Comparison of ENCODE assay signal across 8 cellular contexts in the genomic region with DNA sequence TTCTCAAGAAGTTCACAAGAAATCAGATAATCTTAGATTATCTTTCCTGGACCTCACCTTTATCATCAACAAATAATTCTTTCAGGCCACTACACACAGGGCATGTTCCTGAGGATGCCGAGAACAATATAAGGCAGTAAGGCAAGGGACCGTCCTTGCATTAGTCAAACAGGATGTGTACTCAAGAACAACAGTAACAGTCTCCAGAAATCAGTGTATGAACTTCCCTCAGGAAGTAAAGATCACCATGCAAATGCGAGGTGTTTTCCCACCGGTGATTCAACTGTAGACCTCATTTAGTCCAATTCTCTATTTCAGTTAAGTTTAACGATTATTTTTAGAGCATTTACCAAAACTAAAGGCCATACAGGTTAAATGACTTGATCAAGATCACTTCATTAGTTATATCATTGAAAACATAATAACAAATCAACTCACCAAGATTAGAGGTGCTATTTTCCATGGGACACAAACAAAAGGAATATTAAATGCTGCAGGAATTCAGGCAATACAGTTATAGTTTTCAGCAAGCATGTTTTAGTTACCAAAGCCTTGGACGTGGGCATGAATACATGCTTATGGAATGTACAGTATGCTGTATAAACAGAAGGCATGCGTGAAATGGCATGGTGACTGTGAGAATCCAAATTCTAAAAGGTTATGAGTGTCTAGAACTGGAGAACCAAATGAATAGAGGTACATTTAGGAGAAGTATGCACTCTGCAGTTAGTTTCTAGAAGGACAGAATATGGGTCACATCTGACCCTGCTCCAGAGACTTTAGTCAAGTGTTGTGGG.
A peak's percentile ranks its signal among the peaks of the same experiment; 100 is the strongest.
DNase-seq lines count a peak whose midpoint lies in the region; ATAC-seq and TF ChIP-seq lines count a peak whose summit lies in the region.

No MANE protein-coding gene starts in this region.

- H3K36me3 ChIP-seq in BLaER1 treated with 17β-estradiol and CSF1 and Interleukin-3, amounts not matched to agents 10 nM and 100 nM: no peaks in the 10 kb centered on the region
- no peaks in the 10 kb centered on the region for H3K36me3 ChIP-seq in Karpas-422 (ENCODE audit: insufficient read depth, low read length)

- TF ChIP-seq CTCF in Calu3 (IDR thresholded peaks at IDR 0.05; ENCODE audit: unreplicated experiment): no peak

- H3K36me3 Mint-ChIP-seq in Calu3 (ENCODE audit: insufficient read depth, unreplicated experiment): no peaks in the 10 kb centered on the region

- H2AFZ ChIP-seq in Karpas-422 (ENCODE audit: low read length): no peak overlapping the region

- intact Hi-C loops in Calu3 (cut with micrococcal nuclease; ENCODE audit: unreplicated experiment): no loop called here

- H3K27me3 Mint-ChIP-seq in Calu3 (ENCODE audit: unreplicated experiment): peaks cover 31% of the 10 kb centered on the region

- H3K9me3 ChIP-seq in BLaER1 treated with 17β-estradiol and CSF1 and Interleukin-3, amounts not matched to agents 10 nM and 100 nM (replicated peaks in 1 of 11): no peaks in the 10 kb centered on the region
- no peaks in the 10 kb centered on the region for H3K9me3 ChIP-seq in Karpas-422 (ENCODE audit: low read length)

- H3K79me2 ChIP-seq in Karpas-422 (ENCODE audit: low read length): no peaks in the 10 kb centered on the region

- no peak overlapping the region for H3K9ac ChIP-seq in BLaER1 treated with 17β-estradiol and CSF1 and Interleukin-3, amounts not matched to agents 10 nM and 100 nM
- no peak overlapping the region for H3K9ac ChIP-seq in Karpas-422 (ENCODE audit: low read length)

- no peaks in the 10 kb centered on the region for H3K9me3 Mint-ChIP-seq in Calu3 (ENCODE audit: low read depth, unreplicated experiment)

- H4K20me1 ChIP-seq in BLaER1 treated with 17β-estradiol and CSF1 and Interleukin-3, amounts not matched to agents 10 nM and 100 nM: no peaks in the 10 kb centered on the region
- peaks cover 6% of the 10 kb centered on the region; the same call in 1 of the 2 replicates for H4K20me1 ChIP-seq in Karpas-422 (ENCODE audit: insufficient read depth, low read depth, low read length)

- peaks cover 0 to 10% (median 0%) of the 10 kb centered on the region in 11 experiments; a peak in 4 of 22 replicates for H3K27me3 ChIP-seq in BLaER1 treated with 17β-estradiol and CSF1 and Interleukin-3, amounts not matched to agents 10 nM and 100 nM
- no peaks in the 10 kb centered on the region for H3K27me3 ChIP-seq in Karpas-422 (ENCODE audit: low read length)

- H3K27ac ChIP-seq in BLaER1 treated with 17β-estradiol and CSF1 and Interleukin-3, amounts not matched to agents 10 nM and 100 nM: peak overlapping the region in 3 of 11 experiments; percentile 18 to 64 (median 36); a peak in 4 of 22 replicates
- H3K27ac ChIP-seq in epithelial cell of prostate (peak overlapping the region; percentile 37), Karpas-422 (ENCODE audit: low read length) (no peak overlapping the region)

- no peak overlapping the region for H3K4me3 Mint-ChIP-seq in Calu3 (ENCODE audit: low read depth, unreplicated experiment)

- DNase-seq in epithelial cell of prostate (ENCODE audit: low read depth, low spot score) (peak; percentile 6), Karpas-422 (no peak), Calu3 (no peak)
- no peak for DNase-seq in stimulated activated naive CD4-positive, alpha-beta T cell treated with Interleukin-2 at 50 U/mL for 16 hours (lab: John Stamatoyannopoulos, UW)

- H3K4me1 ChIP-seq in BLaER1 treated with 17β-estradiol and CSF1 and Interleukin-3, amounts not matched to agents 10 nM and 100 nM: peaks cover 46 to 63% (median 50%) of the 10 kb centered on the region in 10 experiments
- peaks cover 12% of the 10 kb centered on the region for H3K4me1 ChIP-seq in Karpas-422 (ENCODE audit: low read length)

- BruUV-seq in Calu3 (replicated peaks; lab: Mats Ljungman, UMichigan): no TSS peak

- H3K4me3 ChIP-seq in BLaER1 treated with 17β-estradiol and CSF1 and Interleukin-3, amounts not matched to agents 10 nM and 100 nM: no peak overlapping the region; a peak in 1 of 20 replicates
- H3K4me3 ChIP-seq in Karpas-422 (ENCODE audit: low read length): no peak overlapping the region

- H3K9me2 ChIP-seq in Karpas-422 (replicated peaks; ENCODE audit: insufficient read depth, low read length): no peaks in the 10 kb centered on the region

- ATAC-seq in GM21367 (IDR thresholded peaks at IDR 0.05; ENCODE audit: unreplicated experiment): peak; percentile 43
- ATAC-seq in HG03354 (IDR thresholded peaks at IDR 0.05; ENCODE audit: poor library complexity, severe bottlenecking, unreplicated experiment): peak; percentile 32
- no peak for ATAC-seq in HG02970 (IDR thresholded peaks at IDR 0.05; ENCODE audit: low FRiP score, unreplicated experiment)

- H3K4me2 ChIP-seq in BLaER1 treated with 17β-estradiol and CSF1 and Interleukin-3, amounts not matched to agents 10 nM and 100 nM: peak overlapping the region; percentile 72 to 91 (median 86)
- no peak overlapping the region for H3K4me2 ChIP-seq in Karpas-422 (ENCODE audit: low read depth, low read length, poor library complexity, severe bottlenecking)

- H3K27ac Mint-ChIP-seq in Calu3 (ENCODE audit: unreplicated experiment): no peak overlapping the region

- CTCF ChIA-PET in Calu3 (lab: Charles Lee): no interaction called here

- no peaks in the 10 kb centered on the region for H3K4me1 Mint-ChIP-seq in Calu3 (ENCODE audit: low read depth, unreplicated experiment)
